ENCODE assay signal across 26 cellular contexts in genomic region chr7:102994567-102994966, GRCh38.
"Had no signal": no experiment of that assay in that cellular context is flagged by ENCODE, and none has a peak within 500 bp of the region (broad histone marks: within the 10 kb centered on the region; RNA-seq: fewer than 3 reads in every experiment).

No MANE protein-coding gene starts in this region.

- DNase-seq: activated CD4-positive, alpha-beta memory T cell treated with anti-CD3 and anti-CD28 coated beads, Interleukin-2, amount 10 ng/mL, durations not matched to agents 7 days and 5 days; activated CD4-positive, alpha-beta T cell treated with anti-CD3 and anti-CD28 coated beads, Interleukin-2, amount 10 ng/mL, durations not matched to agents 24 days and 14 days; activated CD8-positive, alpha-beta memory T cell treated with anti-CD3 and anti-CD28 coated beads, Interleukin-2, amount 10 ng/mL, durations not matched to agents 7 days and 5 days; activated naive CD4-positive, alpha-beta T cell; activated T-cell treated with anti-CD3 and anti-CD28 coated beads, Interleukin-2, amount 50 U/mL, for 48 hours; body of pancreas; cerebellar nuclear complex; colonic mucosa; effector CD8-positive, alpha-beta T cell; gastrocnemius medialis; glutamatergic neuron; islet precursor cell; left ventricle myocardium superior; posterior cingulate gyrus; right cardiac atrium; spleen; stimulated activated naive CD8-positive, alpha-beta T cell treated with anti-CD3 and anti-CD28 coated beads, Interleukin-15, Interleukin-2, amounts not matched to agents 100 U/mL and 50 U/mL, for 24 hours; T1000; trophoblast cell; WERI-Rb-1 had no signal

- H3K36me3 ChIP-seq: cardiac muscle cell, colonic mucosa, gastrocnemius medialis, spleen, thoracic aorta, WERI-Rb-1 had no signal

- H3K27ac Mint-ChIP-seq: activated CD4-positive, alpha-beta memory T cell treated with anti-CD3 and anti-CD28 coated beads, Interleukin-2, amount 10 ng/mL, durations not matched to agents 7 days and 5 days; activated CD4-positive, alpha-beta T cell treated with anti-CD3 and anti-CD28 coated beads, Interleukin-2, amount 10 ng/mL, durations not matched to agents 24 days and 14 days; activated CD8-positive, alpha-beta memory T cell treated with anti-CD3 and anti-CD28 coated beads, Interleukin-2, amount 10 ng/mL, durations not matched to agents 7 days and 5 days; activated naive CD4-positive, alpha-beta T cell treated with anti-CD3 and anti-CD28 coated beads, Interleukin-2, amount 50 U/mL, for 72 hours had no signal

- H3K27me3 ChIP-seq: body of pancreas, cardiac muscle cell, colonic mucosa, gastrocnemius medialis, spleen had no signal

- H3K9me3 Mint-ChIP-seq: activated CD4-positive, alpha-beta memory T cell treated with anti-CD3 and anti-CD28 coated beads, Interleukin-2, amount 10 ng/mL, durations not matched to agents 7 days and 5 days; activated CD4-positive, alpha-beta T cell treated with anti-CD3 and anti-CD28 coated beads, Interleukin-2, amount 10 ng/mL, durations not matched to agents 24 days and 14 days; activated naive CD4-positive, alpha-beta T cell treated with anti-CD3 and anti-CD28 coated beads, Interleukin-2, amount 50 U/mL, for 72 hours had no signal

- ATAC-seq: activated CD4-positive, CD25-positive, alpha-beta regulatory T cell treated with anti-CD3 and anti-CD28 coated beads, Interleukin-2, amount 50 U/mL, for 24 hours; activated CD8-positive, alpha-beta memory T cell treated with anti-CD3 and anti-CD28 coated beads, Interleukin-2, amount 10 ng/mL, durations not matched to agents 7 days and 5 days; body of pancreas; gastrocnemius medialis; left ventricle myocardium superior; right cardiac atrium; stimulated activated naive CD8-positive, alpha-beta T cell treated with anti-CD3 and anti-CD28 coated beads, Interleukin-15, Interleukin-2, amounts not matched to agents 100 U/mL and 50 U/mL, for 24 hours had no signal

- FAIRE-seq: urothelium cell line had no signal

- H3K4me3 Mint-ChIP-seq: activated CD4-positive, alpha-beta memory T cell treated with anti-CD3 and anti-CD28 coated beads, Interleukin-2, amount 10 ng/mL, durations not matched to agents 7 days and 5 days; activated CD4-positive, alpha-beta T cell treated with anti-CD3 and anti-CD28 coated beads, Interleukin-2, amount 10 ng/mL, durations not matched to agents 24 days and 14 days; activated CD8-positive, alpha-beta memory T cell treated with anti-CD3 and anti-CD28 coated beads, Interleukin-2, amount 10 ng/mL, durations not matched to agents 7 days and 5 days; nephron had no signal

- H3K36me3 Mint-ChIP-seq: activated CD8-positive, alpha-beta memory T cell treated with anti-CD3 and anti-CD28 coated beads, Interleukin-2, amount 10 ng/mL, durations not matched to agents 7 days and 5 days; activated naive CD4-positive, alpha-beta T cell treated with anti-CD3 and anti-CD28 coated beads, Interleukin-2, amount 50 U/mL, for 72 hours had no signal

- H3K9me3 ChIP-seq: body of pancreas, colonic mucosa, gastrocnemius medialis, spleen, thoracic aorta had no signal

- H3K4me3 ChIP-seq: body of pancreas, cardiac muscle cell, colonic mucosa, gastrocnemius medialis, spleen, thoracic aorta had no signal

- H3K27ac ChIP-seq: cardiac muscle cell, colonic mucosa, gastrocnemius medialis, spleen, WERI-Rb-1 had no signal

- H3K27me3 Mint-ChIP-seq: activated CD4-positive, alpha-beta T cell treated with anti-CD3 and anti-CD28 coated beads, Interleukin-2, amount 10 ng/mL, durations not matched to agents 24 days and 14 days; activated CD8-positive, alpha-beta memory T cell treated with anti-CD3 and anti-CD28 coated beads, Interleukin-2, amount 10 ng/mL, durations not matched to agents 7 days and 5 days had no signal
